11 cellular contexts compared by ENCODE assay signal in genomic region chr5:140363631-140364471, GRCh38. TPM values are rescaled to one million over a fixed set of nuclear protein-coding genes. Genes with fewer than 3 reads are reported as not detected.
DNase-seq lines count a peak whose midpoint lies in the region; ATAC-seq and TF ChIP-seq lines count a peak whose summit lies in the region.
"Had no signal": no experiment of that assay in that cellular context is flagged by ENCODE, and none has a peak within 500 bp of the region (broad histone marks: within the 10 kb centered on the region; RNA-seq: fewer than 3 reads in every experiment).

No MANE protein-coding gene starts in this region.

- DNase-seq in BE2C, result no peak
- DNase-seq in IMR-90, result no peak
- DNase-seq in chondrocyte (ENCODE audit: low spot score), result peak; percentile 69
- DNase-seq in HUDEP-2 (lab: John Stamatoyannopoulos, UW; ENCODE audit: unreplicated experiment in 76 of 76), result no peak
- no peak for DNase-seq in cerebellar nuclear complex (lab: John Stamatoyannopoulos, UW)

- TF ChIP-seq CTCF in BE2C (IDR thresholded peaks at IDR 0.05; ENCODE audit: low read depth, low read length) (no peak), IMR-90 (conservative IDR thresholded peaks at IDR 0.05; ENCODE audit: low read depth, low read length) (no peak), chondrocyte (IDR thresholded peaks at IDR 0.05) (no peak)

- no peak overlapping the region for H3K27ac Mint-ChIP-seq in chondrocyte (ENCODE audit: unreplicated experiment)

- no peak overlapping the region for H3K23ac ChIP-seq in IMR-90 (ENCODE audit: low read depth, low read length)

- no peak overlapping the region for H2BK120ac ChIP-seq in IMR-90 (ENCODE audit: low read depth, low read length)

- H2AK9ac ChIP-seq in IMR-90 (replicated peaks; ENCODE audit: low read depth, low read length, poor library complexity), result peak overlapping the region; percentile 25

- WGBS in IMR-90 (ENCODE audit: extremely low coverage in 2 of 2, insufficient read length in 1 of 2), 2 experiments, result 53% methylated on average over 4 of the region's 20 CpGs; no CpG with 5 or more reads in 1 of the 2 experiments

- CTCF ChIA-PET in IMR-90 (lab: Yijun Ruan, JAX), result interaction anchor here (0.6 to 1.5 kb wide), 10 partner anchors 9 to 171 kb away, joined by 3 to 10 read pairs (median 4); partner anchors contain the start of gene ANKHD1

- no peaks in the 10 kb centered on the region for H3K79me1 ChIP-seq in IMR-90 (ENCODE audit: low read depth in 1 of 2, low read length in 2 of 2)

- H4K91ac ChIP-seq in IMR-90 (ENCODE audit: insufficient read depth, low read depth, low read length), result no peak overlapping the region

- POLR2A ChIA-PET in IMR-90 (lab: Charles Lee; ENCODE audit: unreplicated experiment), result no interaction called here

- no peaks in the 10 kb centered on the region for H3K36me3 ChIP-seq in BE2C
- H3K36me3 ChIP-seq in IMR-90 (ENCODE audit: control insufficient read depth, insufficient read depth, low read length), result no peaks in the 10 kb centered on the region
- H3K36me3 ChIP-seq in muscle layer of colon (ENCODE audit: insufficient read depth, low read length), result no peaks in the 10 kb centered on the region

- no peak overlapping the region for H2AK5ac ChIP-seq in IMR-90 (ENCODE audit: low read depth, low read length)

- H3K27me3 Mint-ChIP-seq in chondrocyte (ENCODE audit: low read depth), result no peaks in the 10 kb centered on the region

- H3K9me3 ChIP-seq in BE2C, result no peaks in the 10 kb centered on the region
- H3K9me3 ChIP-seq in IMR-90 (ENCODE audit: control insufficient read depth, insufficient read depth, low read length), result no peaks in the 10 kb centered on the region
- no peaks in the 10 kb centered on the region for H3K9me3 ChIP-seq in muscle layer of colon (ENCODE audit: low read length)

- intact Hi-C loops in IMR-90 (cut with micrococcal nuclease), result loop anchor here (2.0 kb wide), 1 partner anchor 357 kb away; no protein-coding TSS in a partner anchor

- no peaks in the 10 kb centered on the region for H3K27me3 ChIP-seq in BE2C
- peaks cover 18% of the 10 kb centered on the region; the same call in 1 of the 2 replicates for H3K27me3 ChIP-seq in IMR-90 (ENCODE audit: control insufficient read depth, insufficient read depth, low read length)
- no peaks in the 10 kb centered on the region for H3K27me3 ChIP-seq in muscle layer of colon (ENCODE audit: control insufficient read depth in 1 of 2, insufficient read depth in 2 of 2, low read length in 2 of 2)

- peak overlapping the region; percentile 82 for H3K4me2 ChIP-seq in IMR-90 (ENCODE audit: low read depth, low read length)

- H3K14ac ChIP-seq in IMR-90 (replicated peaks; ENCODE audit: low read depth, low read length), result no peak overlapping the region

- no peaks in the 10 kb centered on the region for H3K9me1 ChIP-seq in IMR-90 (ENCODE audit: insufficient read depth, low read length)

- H3K4me1 ChIP-seq in BE2C (no peaks in the 10 kb centered on the region), IMR-90 (ENCODE audit: control insufficient read depth, insufficient read depth, low read length) (no peaks in the 10 kb centered on the region), muscle layer of colon (ENCODE audit: insufficient read depth, low read length) (no peaks in the 10 kb centered on the region)

- no peak for TF ChIP-seq RAD21 in IMR-90 (IDR thresholded peaks at IDR 0.05; ENCODE audit: low read length)

- no peak overlapping the region for H4K8ac ChIP-seq in IMR-90 (ENCODE audit: low read depth in 2 of 2, low read length in 2 of 2)

- no peak overlapping the region for H2BK5ac ChIP-seq in IMR-90 (ENCODE audit: low read depth, low read length, poor library complexity, severe bottlenecking)

- H4K20me1 ChIP-seq in IMR-90 (ENCODE audit: insufficient read depth, low read length), result no peaks in the 10 kb centered on the region

- no peak overlapping the region for H3K56ac ChIP-seq in IMR-90 (ENCODE audit: extremely low read depth, insufficient read depth, low read length)

- H2BK20ac ChIP-seq in IMR-90 (ENCODE audit: low read depth, low read length), result no peak overlapping the region

- no peak overlapping the region for H3K4me3 Mint-ChIP-seq in chondrocyte (ENCODE audit: unreplicated experiment)
- H3K4me3 Mint-ChIP-seq: neural crest cell had no signal

- no peak for TF ChIP-seq POLR2A in IMR-90 (IDR thresholded peaks at IDR 0.05; ENCODE audit: low read depth, low read length)

- ATAC-seq in IMR-90 (ENCODE audit: low read depth) (no peak), GM18909 (IDR thresholded peaks at IDR 0.05; ENCODE audit: poor library complexity, unreplicated experiment) (no peak), GM18858 (IDR thresholded peaks at IDR 0.05; ENCODE audit: unreplicated experiment) (no peak)

- H3K27ac ChIP-seq in IMR-90 (ENCODE audit: insufficient read depth, low read length) (no peak overlapping the region), muscle layer of colon (ENCODE audit: low read depth, low read length) (no peak overlapping the region)

- no peak overlapping the region for H2BK15ac ChIP-seq in IMR-90 (ENCODE audit: low read depth, low read length)

- no peaks in the 10 kb centered on the region for H3K36me3 Mint-ChIP-seq in chondrocyte (ENCODE audit: low read depth)

- H3K4me3 ChIP-seq in BE2C (ENCODE audit: low read depth, low read length) (peak overlapping the region; percentile 35), IMR-90 (ENCODE audit: insufficient read depth, low read depth, low read length) (no peak overlapping the region; the same call in 1 of the 2 replicates), muscle layer of colon (ENCODE audit: low read depth in 1 of 2, low read length in 2 of 2) (peak overlapping the region; percentile 31 to 38)

- H3K4ac ChIP-seq in IMR-90 (ENCODE audit: low read depth, low read length), result 0 out of 2 replicates have a peak overlapping the region, but pooled peaks have one; percentile 9

- 0 out of 2 replicates have a peak overlapping the region, but pooled peaks have one; percentile 1 for H3K9ac ChIP-seq in IMR-90 (ENCODE audit: low read depth, low read length)
- H3K9ac ChIP-seq in muscle layer of colon (ENCODE audit: low read length), result no peak overlapping the region

- H2AFZ ChIP-seq in IMR-90 (replicated peaks; ENCODE audit: low read length, poor library complexity), result peak overlapping the region; percentile 97

- no peaks in the 10 kb centered on the region for H3K9me3 Mint-ChIP-seq in chondrocyte (ENCODE audit: low read depth)
- H3K9me3 Mint-ChIP-seq: neural crest cell had no signal

- no peak overlapping the region for H4K5ac ChIP-seq in IMR-90 (ENCODE audit: low read depth, low read length)

- in situ Hi-C loops in IMR-90 (cut with MboI; ENCODE audit: low sequenced_read_pairs), result loop anchor here (25.0 kb wide), 1 partner anchor 577 kb away; the partner anchor contains the start of gene PSD2

- H3K4me1 Mint-ChIP-seq in chondrocyte (ENCODE audit: low read depth), result peaks cover 4% of the 10 kb centered on the region

- dilution Hi-C loops in IMR-90 (cut with HindIII; ENCODE audit: low sequenced_read_pairs, unreplicated experiment), result no loop called here

- H3K18ac ChIP-seq in IMR-90 (ENCODE audit: low read depth, low read length), result no peak overlapping the region

- BruUV-seq in IMR-90 (replicated peaks; lab: Mats Ljungman, UMichigan), result no TSS peak

TF ChIP-seq in IMR-90, 13 proteins besides CTCF, POLR2A, EP300 and RAD21 (continues in another document):
- TF ChIP-seq MAZ (IDR thresholded peaks at IDR 0.05; ENCODE audit: borderline replicate concordance, low read depth, low read length) (no peak), RFX5 (IDR thresholded peaks at IDR 0.05; ENCODE audit: low read depth, low read length) (no peak), ELK1 (IDR thresholded peaks at IDR 0.05; ENCODE audit: borderline replicate concordance, low read depth, low read length) (no peak), RCOR1 (IDR thresholded peaks at IDR 0.05; ENCODE audit: insufficient replicate concordance, low read length) (no peak), SMC3 (IDR thresholded peaks at IDR 0.05; ENCODE audit: low read depth, low read length) (no peak), FOS (IDR thresholded peaks at IDR 0.05; ENCODE audit: low read depth, low read length) (no peak), NFE2L2 (IDR thresholded peaks at IDR 0.05; ENCODE audit: low read depth, low read length) (no peak), MAFK (IDR thresholded peaks at IDR 0.05; ENCODE audit: low read depth, low read length) (no peak), CEBPB (IDR thresholded peaks at IDR 0.05; ENCODE audit: low read depth, low read length) (no peak), CHD1 (IDR thresholded peaks at IDR 0.05; ENCODE audit: low read depth, low read length) (no peak), MXI1 (IDR thresholded peaks at IDR 0.05; ENCODE audit: borderline replicate concordance, low read depth, low read length) (no peak)

RNA-seq across cellular contexts. Expression of gene SLC4A9, which starts 3.9 kb away (rescaled TPM):
- polyA plus RNA-seq in BE2C (2012; ENCODE audit: insufficient read depth, insufficient read length, low read depth), result not detected
- total RNA-seq in IMR-90 (2012; rRNA removed) (not detected in 2 replicates), chondrocyte (not detected in 3 replicates)
- polyA plus RNA-seq in IMR-90 (2012; rRNA removed), result not detected in 2 replicates
- polyA plus RNA-seq in IMR-90 (2012; cell fraction: cytosol; rRNA removed), result not detected in 2 replicates
- 0.05 and 0.19 TPM in 2 replicates for polyA plus RNA-seq in IMR-90 (2012; cell fraction: nucleus; rRNA removed; ENCODE audit: low replicate concordance)
- total RNA-seq: dermis microvascular lymphatic vessel endothelial cell, M059J, neural crest cell had no signal

RNA-seq across cellular contexts. Expression of gene HBEGF, which starts 17.4 kb away (rescaled TPM):
- 9.8 TPM for polyA plus RNA-seq in BE2C (2012; ENCODE audit: insufficient read depth, insufficient read length, low read depth)
- total RNA-seq in IMR-90 (2012; rRNA removed) (18.8 and 26.9 TPM in 2 replicates), chondrocyte (2.8 to 8.0 TPM (median 7.2 TPM) in 3 replicates)
- 36.1 and 48.7 TPM in 2 replicates for polyA plus RNA-seq in IMR-90 (2012; rRNA removed)
- polyA plus RNA-seq in IMR-90 (2012; cell fraction: cytosol; rRNA removed), result 31.0 and 54.1 TPM in 2 replicates
- 41.9 and 95.5 TPM in 2 replicates for polyA plus RNA-seq in IMR-90 (2012; cell fraction: nucleus; rRNA removed; ENCODE audit: low replicate concordance)

RNA-seq across cellular contexts. Expression of gene ANKHD1, which starts 37.8 kb away (rescaled TPM):
- polyA plus RNA-seq in BE2C (2012; ENCODE audit: insufficient read depth, insufficient read length, low read depth), result 103 TPM
- total RNA-seq in IMR-90 (2012; rRNA removed) (36.7 and 46.4 TPM in 2 replicates), chondrocyte (61.4 to 79.8 TPM (median 67.7 TPM) in 3 replicates)
- 29.1 and 32.1 TPM in 2 replicates for polyA plus RNA-seq in IMR-90 (2012; rRNA removed)
- 10.5 and 11.1 TPM in 2 replicates for polyA plus RNA-seq in IMR-90 (2012; cell fraction: cytosol; rRNA removed)
- 33.6 and 94.7 TPM in 2 replicates for polyA plus RNA-seq in IMR-90 (2012; cell fraction: nucleus; rRNA removed; ENCODE audit: low replicate concordance)
